ENCODE assay signal across 8 cellular contexts in the genomic region with DNA sequence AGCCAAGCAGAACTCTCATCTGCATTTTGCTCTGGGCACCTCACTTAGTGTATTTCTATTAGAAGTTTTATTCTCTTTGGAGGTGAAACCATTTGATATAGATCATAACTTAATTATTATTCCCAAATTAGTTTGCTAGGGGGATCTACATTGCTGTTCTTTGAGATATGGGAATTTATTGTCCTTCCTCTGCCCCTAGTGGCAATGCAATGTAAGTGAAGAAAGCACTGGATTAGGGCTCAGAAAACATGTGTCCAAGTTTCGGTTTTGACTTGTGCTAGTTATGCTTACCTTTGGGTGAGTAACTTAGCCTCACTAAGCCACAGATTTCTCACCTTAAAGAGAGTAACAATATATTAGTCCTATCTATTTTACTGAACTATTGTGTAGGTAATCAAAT. TPM values are rescaled to one million over a fixed set of nuclear protein-coding genes. Genes with fewer than 3 reads are reported as not detected.
DNase-seq lines count a peak whose midpoint lies in the region; ATAC-seq and TF ChIP-seq lines count a peak whose summit lies in the region.

No MANE protein-coding gene starts in this region.

- TF ChIP-seq CTCF in DOHH2 (IDR thresholded peaks at IDR 0.05; ENCODE audit: low read depth, low read length, poor library complexity, severe bottlenecking) (peak; percentile 76), LNCaP clone FGC (IDR thresholded peaks at IDR 0.05; ENCODE audit: control insufficient read depth, extremely low read depth, insufficient read depth) (peak; percentile 56), colonic mucosa (IDR thresholded peaks at IDR 0.05) (peak; percentile 65), parathyroid adenoma (IDR thresholded peaks at IDR 0.05) (peak; percentile 64)

- H3K9me3 ChIP-seq in DOHH2 (ENCODE audit: control insufficient read depth, insufficient read depth, low read length): no peaks in the 10 kb centered on the region
- H3K9me3 ChIP-seq in colonic mucosa: no peaks in the 10 kb centered on the region
- H3K9me3 ChIP-seq in parathyroid adenoma (ENCODE audit: control insufficient read depth, low read length): no peaks in the 10 kb centered on the region
- no peaks in the 10 kb centered on the region for H3K9me3 ChIP-seq in aorta (ENCODE audit: control insufficient read depth, low read length)

- H3K36me3 ChIP-seq in DOHH2 (ENCODE audit: control insufficient read depth, low read length): no peaks in the 10 kb centered on the region
- no peaks in the 10 kb centered on the region for H3K36me3 ChIP-seq in colonic mucosa
- H3K36me3 ChIP-seq in parathyroid adenoma (ENCODE audit: control insufficient read depth, insufficient read depth, low read length): no peaks in the 10 kb centered on the region
- no peaks in the 10 kb centered on the region for H3K36me3 ChIP-seq in aorta (ENCODE audit: control insufficient read depth in 1 of 2, insufficient read depth in 2 of 2, low read length in 1 of 2)

- H3K9ac ChIP-seq in colonic mucosa (ENCODE audit: low read depth in 2 of 2, low read length in 2 of 2) (no peak overlapping the region), parathyroid adenoma (no peak overlapping the region)

- no peak for DNase-seq in LNCaP clone FGC (ENCODE audit: low read depth)
- no peak for DNase-seq in colonic mucosa
- no peak for DNase-seq in T-helper 9 cell
- no peak for DNase-seq in sciatic nerve (ENCODE audit: low spot score)
- no peak for DNase-seq in stimulated activated CD4-positive, alpha-beta T cell treated with anti-CD3 and anti-CD28 coated beads, Interleukin-1b, Interleukin-23, amount 100 ng/mL, for 48 hours
- no peak for DNase-seq in aorta

- H3K4me2 ChIP-seq in DOHH2 (ENCODE audit: low read length) (peak overlapping the region; percentile 27; the same call in 1 of the 2 replicates), parathyroid adenoma (ENCODE audit: low read length) (no peak overlapping the region)

- no peak overlapping the region for H2AFZ ChIP-seq in parathyroid adenoma

- WGBS in aorta, 2 donors: 37 to 57% methylated on average over 1 of the region's 1 CpG

- H3K79me2 ChIP-seq in DOHH2 (ENCODE audit: control insufficient read depth, low read length) (no peaks in the 10 kb centered on the region), parathyroid adenoma (no peaks in the 10 kb centered on the region)

- intact Hi-C loops in colonic mucosa (cut with DNase I): no loop called here
- intact Hi-C loops in sciatic nerve (cut with DNase I): no loop called here
- intact Hi-C loops in aorta (cut with DNase I): no loop called here

- H3K4me3 ChIP-seq in DOHH2 (ENCODE audit: low read length) (no peak overlapping the region), LNCaP clone FGC (ENCODE audit: low read depth, low read length) (no peak overlapping the region), colonic mucosa (no peak overlapping the region), parathyroid adenoma (ENCODE audit: low read depth, low read length) (no peak overlapping the region), aorta (ENCODE audit: low read length in 2 of 2) (no peak overlapping the region)

- H3F3A ChIP-seq in DOHH2 (ENCODE audit: control insufficient read depth, insufficient read depth): no peaks in the 10 kb centered on the region

- H3K27ac ChIP-seq in DOHH2 (ENCODE audit: low read depth, low read length): no peak overlapping the region
- no peak overlapping the region for H3K27ac ChIP-seq in colonic mucosa
- no peak overlapping the region for H3K27ac ChIP-seq in parathyroid adenoma
- no peak overlapping the region for H3K27ac ChIP-seq in aorta (ENCODE audit: low read depth in 1 of 2, low read length in 2 of 2)

- H3K9me2 ChIP-seq in DOHH2 (replicated peaks; ENCODE audit: control insufficient read depth, low read length): no peaks in the 10 kb centered on the region

- H3K27me3 ChIP-seq in DOHH2 (ENCODE audit: control insufficient read depth, low read length) (peaks cover 4% of the 10 kb centered on the region), colonic mucosa (no peaks in the 10 kb centered on the region), parathyroid adenoma (ENCODE audit: control insufficient read depth, insufficient read depth, low read length) (no peaks in the 10 kb centered on the region), aorta (ENCODE audit: control insufficient read depth in 1 of 2, insufficient read depth in 2 of 2, low read length in 1 of 2) (peaks cover 0 to 2% of the 10 kb centered on the region in 2 donors)

- no peak for ATAC-seq in sciatic nerve
- ATAC-seq in aorta (ENCODE audit: low FRiP score): no peak

- H3K4me1 ChIP-seq in DOHH2 (ENCODE audit: control insufficient read depth, low read length) (no peaks in the 10 kb centered on the region), colonic mucosa (no peaks in the 10 kb centered on the region), parathyroid adenoma (no peaks in the 10 kb centered on the region), aorta (ENCODE audit: control insufficient read depth in 1 of 2, insufficient read depth in 2 of 2, low read length in 2 of 2) (no peaks in the 10 kb centered on the region)

- no peaks in the 10 kb centered on the region for H4K20me1 ChIP-seq in DOHH2 (ENCODE audit: control insufficient read depth, insufficient read depth, low read depth, low read length)

RNA-seq across cellular contexts. Expression of a gene that starts 2.9 kb away (rescaled TPM):
- not detected for total RNA-seq in colonic mucosa
- not detected for total RNA-seq in sciatic nerve
- total RNA-seq in aorta: not detected
- not detected for polyA plus RNA-seq in aorta

RNA-seq across cellular contexts. Expression of a gene that starts 20.3 kb away (rescaled TPM):
- total RNA-seq in colonic mucosa (under 1 TPM in 1 of 2 donors, not detected in 1; 0.32 TPM), sciatic nerve (not detected), aorta (not detected)
- not detected for polyA plus RNA-seq in aorta

RNA-seq across cellular contexts. Expression of a gene that starts 26.4 kb away (rescaled TPM):
- total RNA-seq in colonic mucosa (1 to 10 TPM in 1 of 2 donors, under 1 TPM in 1; 0.27 to 1.2 TPM), sciatic nerve (0.53 TPM), aorta (under 1 TPM; 0.30 to 0.39 TPM)
- under 1 TPM in 1 of 2 donors, not detected in 1; 0.50 TPM for polyA plus RNA-seq in aorta

RNA-seq across cellular contexts. Expression of a gene that starts 30.1 kb away (rescaled TPM):
- not detected for total RNA-seq in colonic mucosa
- total RNA-seq in sciatic nerve: not detected
- not detected for total RNA-seq in aorta
- polyA plus RNA-seq in aorta: not detected

RNA-seq across cellular contexts. Expression of a gene that starts 35.9 kb away (rescaled TPM):
- total RNA-seq in colonic mucosa: not detected
- total RNA-seq in sciatic nerve: not detected
- not detected for total RNA-seq in aorta
- polyA plus RNA-seq in aorta: not detected
